Comparison of ENCODE assay signal across 22 cellular contexts in the genomic region with DNA sequence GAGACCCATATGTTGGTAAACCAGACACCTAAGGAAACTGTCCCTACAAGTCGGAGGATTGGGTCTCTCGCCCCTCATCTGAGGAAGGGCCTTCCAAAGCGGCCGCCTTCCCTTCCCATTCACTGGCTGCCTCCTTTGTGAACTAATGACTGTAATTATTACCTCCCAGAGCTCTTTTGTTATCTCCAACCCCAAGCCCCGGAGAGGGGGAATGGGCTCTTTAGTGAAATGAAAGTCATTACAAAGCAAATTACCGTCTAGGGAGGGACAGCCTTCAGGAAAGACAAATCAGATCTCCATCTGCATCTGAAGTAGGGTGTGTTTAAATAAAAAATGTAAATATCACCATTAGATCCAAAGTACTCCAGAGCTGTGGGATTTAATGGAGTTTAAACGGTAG. TPM values are rescaled to one million over a fixed set of nuclear protein-coding genes. Genes with fewer than 3 reads are reported as not detected.
A peak's percentile ranks its signal among the peaks of the same experiment; 100 is the strongest.
DNase-seq lines count a peak whose midpoint lies in the region; ATAC-seq and TF ChIP-seq lines count a peak whose summit lies in the region.
"Had no signal": no experiment of that assay in that cellular context is flagged by ENCODE, and none has a peak within 500 bp of the region (broad histone marks: within the 10 kb centered on the region; RNA-seq: fewer than 3 reads in every experiment).

No MANE protein-coding gene starts in this region.

- TF ChIP-seq CTCF in Loucy (conservative IDR thresholded peaks at IDR 0.05; ENCODE audit: low read length): no peak

- intact Hi-C loops in left cardiac atrium (cut with DNase I): no loop called here

- H3K9me3 ChIP-seq in Loucy (ENCODE audit: insufficient read depth, low read depth, low read length) (no peaks in the 10 kb centered on the region), endocrine pancreas (ENCODE audit: control insufficient read depth, low read length) (no peaks in the 10 kb centered on the region)

- H3K79me2 ChIP-seq in Loucy (ENCODE audit: insufficient read depth, low read length): no peaks in the 10 kb centered on the region
- H3K79me2 ChIP-seq: hepatocyte had no signal

- no peak overlapping the region for H2AFZ ChIP-seq in Loucy (ENCODE audit: low read length)
- H2AFZ ChIP-seq: hepatocyte had no signal

- H3K27me3 ChIP-seq in Loucy (ENCODE audit: insufficient read depth, low read length, poor library complexity, severe bottlenecking) (no peaks in the 10 kb centered on the region), endocrine pancreas (ENCODE audit: control insufficient read depth, insufficient read depth, low read length) (no peaks in the 10 kb centered on the region)

- ATAC-seq in left cardiac atrium: no peak
- ATAC-seq: K562, left colon had no signal

- H3K36me3 ChIP-seq in Loucy (ENCODE audit: insufficient read depth, low read length) (no peaks in the 10 kb centered on the region), endocrine pancreas (ENCODE audit: control insufficient read depth, insufficient read depth, low read length) (peaks cover 3% of the 10 kb centered on the region)

- H3K4me3 ChIP-seq in Loucy (ENCODE audit: low read length, poor library complexity, severe bottlenecking) (no peak overlapping the region), endocrine pancreas (ENCODE audit: control insufficient read depth, insufficient read depth, low read length) (peak overlapping the region; percentile 32)
- H3K4me3 ChIP-seq: hepatocyte, K562 had no signal

- no peaks in the 10 kb centered on the region for H4K20me1 ChIP-seq in Loucy (ENCODE audit: insufficient read depth, low read length, poor library complexity, severe bottlenecking)

- no peaks in the 10 kb centered on the region for H3F3A ChIP-seq in Loucy (ENCODE audit: low read depth)

- H3K4me2 ChIP-seq in Loucy (ENCODE audit: low read depth, low read length, poor library complexity, severe bottlenecking): peak overlapping the region; percentile 88
- H3K4me2 ChIP-seq: hepatocyte had no signal

- peaks cover 18% of the 10 kb centered on the region for H3K4me1 ChIP-seq in Loucy (ENCODE audit: insufficient read depth, low read length, poor library complexity, severe bottlenecking)
- H3K4me1 ChIP-seq in endocrine pancreas (ENCODE audit: control insufficient read depth, insufficient read depth, low read length): no peaks in the 10 kb centered on the region

- H3K9me2 ChIP-seq in Loucy (replicated peaks; ENCODE audit: low read depth, low read length): no peaks in the 10 kb centered on the region

- H3K9ac ChIP-seq in Loucy (ENCODE audit: low read depth, low read length, poor library complexity, severe bottlenecking) (no peak overlapping the region), endocrine pancreas (ENCODE audit: control insufficient read depth, insufficient read depth, low read length) (no peak overlapping the region)

- DNase-seq in NCI-H2107 treated with DMSO at 0.1 percent for 48 hours (lab: John Stamatoyannopoulos, UW; ENCODE audit: unreplicated experiment): peak; percentile 84
- peak; percentile 73 for DNase-seq in retina
- no peak for DNase-seq in SIG-M5 (lab: John Stamatoyannopoulos, UW)
- DNase-seq in left cardiac atrium: no peak
- DNase-seq in NCI-H345 treated with DMSO at 0.1 percent for 48 hours (lab: John Stamatoyannopoulos, UW; ENCODE audit: unreplicated experiment): no peak
- DNase-seq in NOMO-1 (lab: John Stamatoyannopoulos, UW; ENCODE audit: unreplicated experiment in 2 of 2): no peak
- DNase-seq: activated CD4-positive, alpha-beta T cell treated with anti-CD3 and anti-CD28 coated beads, Interleukin-2, amount 50 U/mL, for 1 hour; activated CD8-positive, alpha-beta memory T cell treated with anti-CD3 and anti-CD28 coated beads, Interleukin-2, amount 50 U/mL, for 48 hours; activated effector memory CD4-positive, alpha-beta T cell treated with anti-CD3 and anti-CD28 coated beads, Interleukin-2, amount 50 U/mL, for 16 hours; cortex of kidney; GOT3; left colon; NCI-H226; stimulated activated CD8-positive, alpha-beta memory T cell treated with anti-CD3 and anti-CD28 coated beads, Interleukin-4, amount 100 ng/mL, for 48 hours had no signal

RNA-seq across cellular contexts. Expression of a gene that starts 2.6 kb away (rescaled TPM):
- not detected for total RNA-seq in left cardiac atrium
- total RNA-seq: fibroblast of villous mesenchyme, K562, left colon, mesothelial cell of epicardium, pulmonary artery endothelial cell, subcutaneous adipose tissue had no signal

Comparison
In these comparisons a context has a peak if more than half of its experiments do, and no peak if none do; other contexts are left out.
1. DNase-seq: peak in NCI-H2107 treated with DMSO at 0.1 percent for 48 hours (single experiment) and retina (single experiment); none in SIG-M5 (single experiment), left cardiac atrium (single experiment), NCI-H345 treated with DMSO at 0.1 percent for 48 hours (single experiment) and NOMO-1 (0 of 2).